In the genomic region with DNA sequence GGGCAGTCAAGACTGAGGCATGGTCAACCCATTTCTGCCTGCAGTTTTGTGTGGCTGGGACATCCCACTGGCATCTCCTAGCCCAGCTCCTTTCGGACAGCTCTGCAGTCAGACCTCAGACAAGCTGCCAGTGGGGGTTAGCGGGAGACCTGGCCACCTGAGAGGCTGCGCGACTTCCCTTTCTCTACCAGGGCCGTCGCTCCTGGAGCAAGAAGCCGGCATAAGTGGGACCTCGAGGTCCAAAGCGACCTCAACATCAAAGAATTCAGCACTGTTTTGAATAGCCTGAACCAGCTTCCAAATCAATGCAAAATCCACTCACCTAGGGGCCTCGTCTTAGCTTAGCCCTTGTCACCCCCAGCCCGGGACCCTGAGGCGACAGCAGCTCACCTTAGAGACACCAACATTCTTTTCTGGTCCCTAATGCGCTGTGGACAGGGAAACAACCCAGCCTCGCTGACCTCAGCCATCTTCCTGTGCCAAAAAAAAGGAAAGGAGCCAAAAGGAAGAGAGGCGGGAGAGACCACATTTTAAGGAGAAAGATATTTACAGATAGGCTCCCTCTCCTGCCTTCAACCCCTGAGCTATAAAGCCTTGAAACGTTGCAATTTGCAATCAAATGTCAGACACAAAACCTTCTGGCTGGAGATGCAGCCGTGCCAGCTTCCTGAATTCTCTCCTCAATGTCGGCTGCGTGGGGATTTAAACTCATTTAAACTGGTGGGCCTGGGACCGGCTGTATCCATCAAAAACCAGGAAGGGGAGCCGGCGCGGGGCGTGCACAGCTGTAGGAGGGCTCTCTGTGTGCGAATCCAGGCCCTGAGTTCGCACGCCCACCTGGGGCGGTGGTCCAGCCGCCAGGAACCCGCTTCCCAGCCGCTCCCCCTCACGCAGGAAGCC, we compare ENCODE assay signal across 8 cellular contexts.
DNase-seq lines count a peak whose midpoint lies in the region; ATAC-seq lines count a peak whose summit lies in the region.

No MANE protein-coding gene starts in this region.

- H3K36me3 ChIP-seq in HUES48 (ENCODE audit: control insufficient read depth, insufficient read depth, low read length) (no peaks in the 10 kb centered on the region), muscle layer of colon (ENCODE audit: insufficient read depth, low read length) (no peaks in the 10 kb centered on the region)

- ATAC-seq in GM21423 (IDR thresholded peaks at IDR 0.05; ENCODE audit: unreplicated experiment) = no peak

- H3K4me1 ChIP-seq in HUES48 (ENCODE audit: control insufficient read depth, insufficient read depth, low read length) = peaks cover 11% of the 10 kb centered on the region
- peaks cover 43% of the 10 kb centered on the region for H3K4me1 ChIP-seq in muscle layer of colon (ENCODE audit: insufficient read depth, low read length)

- in situ Hi-C loops in ACHN (cut with HindIII; ENCODE audit: low pct_ligation_motif_present, low pct_unique_long_range_greater_than_20kb, low sequenced_read_pairs) = no loop called here

- H3K4me3 ChIP-seq in HUES48 (ENCODE audit: low read depth, low read length) = peak overlapping the region; percentile 88
- H3K4me3 ChIP-seq in muscle layer of colon (ENCODE audit: low read depth in 1 of 2, low read length in 2 of 2) = peak overlapping the region; percentile 81

- H3K9ac ChIP-seq in HUES48 (ENCODE audit: low read depth, low read length) (no peak overlapping the region), muscle layer of colon (ENCODE audit: low read length) (no peak overlapping the region)

- DNase-seq in ACHN (peak; percentile 14), SW480 (ENCODE audit: low spot score) (no peak), ecto neural progenitor cell (ENCODE audit: low spot score) (no peak), NCI-H510A (lab: John Stamatoyannopoulos, UW) (no peak)

- no peaks in the 10 kb centered on the region for H3K9me3 ChIP-seq in HUES48 (ENCODE audit: control insufficient read depth, insufficient read depth, low read length)
- no peaks in the 10 kb centered on the region for H3K9me3 ChIP-seq in muscle layer of colon (ENCODE audit: low read length)

- no peak overlapping the region for H3K27ac ChIP-seq in HUES48 (ENCODE audit: low read depth, low read length)
- peak overlapping the region; percentile 19 for H3K27ac ChIP-seq in cingulate gyrus (ENCODE audit: low read depth, low read length)
- peak overlapping the region; percentile 88 for H3K27ac ChIP-seq in muscle layer of colon (ENCODE audit: low read depth, low read length)

- H3K27me3 ChIP-seq in HUES48 (ENCODE audit: control insufficient read depth, insufficient read depth, low read length) = peaks cover 23% of the 10 kb centered on the region
- H3K27me3 ChIP-seq in muscle layer of colon (ENCODE audit: control insufficient read depth in 1 of 2, insufficient read depth in 2 of 2, low read length in 2 of 2) = no peaks in the 10 kb centered on the region
